29 cellular contexts compared by ENCODE assay signal in the genomic region with DNA sequence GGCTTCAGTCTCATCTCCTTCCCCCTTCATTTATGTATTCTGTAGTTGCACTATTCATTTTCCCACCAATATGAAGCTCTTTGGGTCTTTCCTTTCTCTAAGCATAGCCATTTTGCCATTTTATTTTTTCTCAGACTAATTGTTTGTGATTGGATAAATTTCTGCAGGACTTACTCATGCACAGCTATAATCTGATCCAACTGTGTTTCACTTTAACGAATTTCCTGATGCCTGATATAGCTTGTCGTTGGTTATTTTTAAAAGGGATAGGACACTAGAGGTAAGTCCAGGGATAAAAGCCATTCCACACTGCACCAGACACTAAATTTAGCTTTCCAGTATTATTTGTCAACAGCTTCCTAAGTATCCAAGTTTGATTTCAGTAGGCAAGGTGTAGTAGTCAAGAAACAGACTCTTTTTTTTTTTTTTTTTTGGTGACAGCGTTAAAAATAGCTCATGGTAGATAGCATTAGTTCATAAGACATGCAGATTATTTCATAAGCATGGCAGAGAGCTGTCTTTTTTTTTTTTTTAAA. TPM values are rescaled to one million over a fixed set of nuclear protein-coding genes. Genes with fewer than 3 reads are reported as not detected.
"Had no signal": no experiment of that assay in that cellular context is flagged by ENCODE, and none has a peak within 500 bp of the region (broad histone marks: within the 10 kb centered on the region; RNA-seq: fewer than 3 reads in every experiment).

No MANE protein-coding gene starts in this region.

- ATAC-seq: activated CD4-positive, CD25-positive, alpha-beta regulatory T cell treated with anti-CD3 and anti-CD28 coated beads, Interleukin-2, amount 50 U/mL, for 24 hours; gastroesophageal sphincter; left lobe of liver; stimulated activated naive CD8-positive, alpha-beta T cell treated with anti-CD3 and anti-CD28 coated beads, Interleukin-15, Interleukin-2, amounts not matched to agents 100 U/mL and 50 U/mL, for 24 hours had no signal

- H3K36me3 ChIP-seq: esophagus muscularis mucosa, gastroesophageal sphincter, neutrophil, transverse colon, WERI-Rb-1 had no signal

- H3K4me1 ChIP-seq: gastroesophageal sphincter, testis, transverse colon had no signal

- H3K27me3 ChIP-seq: testis had no signal

- H3K4me3 ChIP-seq: esophagus muscularis mucosa, gastroesophageal sphincter, testis, transverse colon had no signal

- DNase-seq: activated CD4-positive, alpha-beta T cell treated with anti-CD3 and anti-CD28 coated beads for 48 hours; activated CD4-positive, alpha-beta T cell treated with anti-CD3 and anti-CD28 coated beads, Interleukin-2, amount 50 U/mL, for 48 hours; activated CD8-positive, alpha-beta memory T cell treated with anti-CD3 and anti-CD28 coated beads for 24 hours; activated effector memory CD4-positive, alpha-beta T cell treated with Interleukin-2 at 50 U/mL for 16 hours; activated naive CD4-positive, alpha-beta T cell treated with anti-CD3 and anti-CD28 coated beads for 36 hours; activated naive CD8-positive, alpha-beta T cell treated with anti-CD3 and anti-CD28 coated beads for 36 hours; central memory CD4-positive, alpha-beta T cell; endodermal cell; hypothalamus; mammary epithelial cell; nephron progenitor cell; retina; stimulated activated CD4-positive, alpha-beta T cell treated with anti-CD3 and anti-CD28 coated beads, Interleukin-12 subunit alpha, Interleukin-12 subunit beta, amount 100 ng/mL, for 4 hours; stimulated activated CD4-positive, alpha-beta T cell treated with anti-CD3 and anti-CD28 coated beads, Interleukin-4, amount 100 ng/mL, for 1 hour; stimulated activated naive CD8-positive, alpha-beta T cell treated with anti-CD3 and anti-CD28 coated beads, Interleukin-15, Interleukin-2, amounts not matched to agents 100 U/mL and 50 U/mL, for 24 hours; T-helper 9 cell; testis; transverse colon; WERI-Rb-1 had no signal

- H3K9me3 ChIP-seq: esophagus muscularis mucosa, gastroesophageal sphincter, neutrophil, testis, transverse colon had no signal

- H3K27ac ChIP-seq: esophagus muscularis mucosa, gastroesophageal sphincter, neutrophil, testis, transverse colon, WERI-Rb-1 had no signal

RNA-seq across cellular contexts. Expression of a gene that starts 17.4 kb away (rescaled TPM):
- total RNA-seq: activated naive CD4-positive, alpha-beta T cell treated with anti-CD3 and anti-CD28 coated beads for 36 hours; activated naive CD8-positive, alpha-beta T cell treated with anti-CD3 and anti-CD28 coated beads for 36 hours; endodermal cell; esophagus muscularis mucosa; gastroesophageal sphincter; kidney epithelial cell; left lobe of liver; mammary epithelial cell; mucosa of gallbladder; osteocyte; progenitor cell of endocrine pancreas; transverse colon; urinary bladder had no signal
- polyA plus RNA-seq: mammary epithelial cell, urinary bladder had no signal
